Comparison of ENCODE assay signal across 11 cellular contexts in genomic region chr2:233855345-233855744, GRCh38. TPM values are rescaled to one million over a fixed set of nuclear protein-coding genes. Genes with fewer than 3 reads are reported as not detected.
DNase-seq lines count a peak whose midpoint lies in the region; ATAC-seq and TF ChIP-seq lines count a peak whose summit lies in the region.
"Had no signal": no experiment of that assay in that cellular context is flagged by ENCODE, and none has a peak within 500 bp of the region (broad histone marks: within the 10 kb centered on the region; RNA-seq: fewer than 3 reads in every experiment).

No MANE protein-coding gene starts in this region.

- no peaks in the 10 kb centered on the region for H3K9me3 Mint-ChIP-seq in Calu3 (ENCODE audit: low read depth, unreplicated experiment)
- no peaks in the 10 kb centered on the region for H3K9me3 Mint-ChIP-seq in nephron

- TF ChIP-seq CTCF in Calu3 (IDR thresholded peaks at IDR 0.05; ENCODE audit: unreplicated experiment): no peak
- no peak for TF ChIP-seq CTCF in nephron (IDR thresholded peaks at IDR 0.05; ENCODE audit: unreplicated experiment in 3 of 3)

- H3K27ac Mint-ChIP-seq in Calu3 (ENCODE audit: unreplicated experiment): no peak overlapping the region
- H3K27ac Mint-ChIP-seq in nephron: peak overlapping the region in 1 of 3 experiments; percentile 86

- H3K4me1 ChIP-seq in adipocyte (ENCODE audit: control insufficient read depth, insufficient read depth, low read length): peaks cover 6% of the 10 kb centered on the region

- H3K36me3 ChIP-seq in MG63 (peaks cover 38% of the 10 kb centered on the region), adipocyte (ENCODE audit: control insufficient read depth, insufficient read depth, low read length, severe bottlenecking) (no peaks in the 10 kb centered on the region)

- intact Hi-C loops in Calu3 (cut with micrococcal nuclease; ENCODE audit: unreplicated experiment): loop anchor here (5.0 to 10.0 kb wide), 4 partner anchors 119 to 692 kb away; no protein-coding TSS in a partner anchor

- H3K36me3 Mint-ChIP-seq in Calu3 (ENCODE audit: insufficient read depth, unreplicated experiment) (peaks cover 40% of the 10 kb centered on the region), nephron (ENCODE audit: low read depth) (peaks cover 12% of the 10 kb centered on the region)

- H3K4me1 Mint-ChIP-seq in Calu3 (ENCODE audit: low read depth, unreplicated experiment) (peaks cover 27% of the 10 kb centered on the region), nephron (peaks cover 26% of the 10 kb centered on the region)

- H3K4me3 Mint-ChIP-seq in Calu3 (ENCODE audit: low read depth, unreplicated experiment) (peak overlapping the region; percentile 90), nephron (peak overlapping the region; percentile 90 to 93 (median 91))

- H3K27me3 Mint-ChIP-seq in Calu3 (ENCODE audit: unreplicated experiment) (no peaks in the 10 kb centered on the region), nephron (ENCODE audit: low read depth) (no peaks in the 10 kb centered on the region)

- peak overlapping the region; percentile 89 for H3K9ac ChIP-seq in adipocyte (ENCODE audit: low read length)

- ATAC-seq in activated CD4-positive, CD25-positive, alpha-beta regulatory T cell treated with anti-CD3 and anti-CD28 coated beads, Interleukin-2, amount 50 U/mL, for 24 hours: no peak
- ATAC-seq in GM18858 (IDR thresholded peaks at IDR 0.05; ENCODE audit: unreplicated experiment) (no peak), HG03097 (IDR thresholded peaks at IDR 0.05; ENCODE audit: low FRiP score, unreplicated experiment) (no peak)

- H3K4me3 ChIP-seq in MG63 (peak overlapping the region; percentile 90; the same call in 1 of the 2 replicates), adipocyte (ENCODE audit: low read length) (peak overlapping the region; percentile 92)

- no TSS peak for BruUV-seq in Calu3 (replicated peaks; lab: Mats Ljungman, UMichigan)

- no peak for DNase-seq in Calu3
- peak; percentile 45 for DNase-seq in MG63
- no peak for DNase-seq in adipocyte (ENCODE audit: low read depth)
- DNase-seq in NCI-H1048 (lab: John Stamatoyannopoulos, UW): no peak
- DNase-seq: activated naive CD4-positive, alpha-beta T cell treated with Interleukin-2 at 50 U/mL for 16 hours; GDM1; NCI-H510A treated with DMSO at 0.1 percent for 48 hours had no signal

- H3K9me3 ChIP-seq in MG63 (no peaks in the 10 kb centered on the region), adipocyte (ENCODE audit: control insufficient read depth, low read length) (no peaks in the 10 kb centered on the region)

- no peaks in the 10 kb centered on the region for H3K27me3 ChIP-seq in MG63
- H3K27me3 ChIP-seq in adipocyte (replicated peaks; ENCODE audit: control insufficient read depth, insufficient read depth, low read length): no peaks in the 10 kb centered on the region

- CTCF ChIA-PET in Calu3 (lab: Charles Lee): interaction anchor here (0.8 kb wide), 1 partner anchor 119 kb away, joined by 4 read pairs; no protein-coding TSS in a partner anchor

RNA-seq across cellular contexts. Expression of gene HJURP, which starts 1.0 kb away (rescaled TPM):
- 58.5 and 71.0 TPM in 2 replicates for total RNA-seq in Calu3 (2022)
- 59.1 and 67.1 TPM in 2 replicates for total RNA-seq in MG63 (2014; rRNA removed; shearing (Covaris generic); ENCODE audit: low replicate concordance)
